In genomic region chr3:49104052-49104426, GRCh38 we compare ENCODE assay signal across 8 cellular contexts. TPM values are rescaled to one million over a fixed set of nuclear protein-coding genes. Genes with fewer than 3 reads are reported as not detected.
DNase-seq lines count a peak whose midpoint lies in the region; ATAC-seq and TF ChIP-seq lines count a peak whose summit lies in the region.

No MANE protein-coding gene starts in this region.

- H3K9me3 ChIP-seq in heart left ventricle (no peaks in the 10 kb centered on the region), breast epithelium (no peaks in the 10 kb centered on the region), mesodermal cell (ENCODE audit: control insufficient read depth, low read length) (no peaks in the 10 kb centered on the region), uterus (no peaks in the 10 kb centered on the region)

- intact Hi-C loops in heart left ventricle (cut with DNase I) (loop anchor here in 1 of 10 donors (1.0 to 2.0 kb wide), 2 partner anchors 10 to 17 kb away; partner anchors contain the start of genes QRICH1 and USP19), Right ventricle myocardium superior (cut with DNase I) (no loop called here), breast epithelium (cut with DNase I; ENCODE audit: low total_unique reads) (loop anchor here (1.0 kb wide), 1 partner anchor 16 kb away; the partner anchor contains the start of gene USP19), uterus (cut with DNase I; ENCODE audit: low total_unique reads) (no loop called here)

- peaks cover 0 to 74% (median 60%) of the 10 kb centered on the region in 9 donors for H3K36me3 ChIP-seq in heart left ventricle
- H3K36me3 ChIP-seq in breast epithelium: peaks cover 12% of the 10 kb centered on the region
- peaks cover 61% of the 10 kb centered on the region for H3K36me3 ChIP-seq in mesodermal cell (ENCODE audit: control insufficient read depth, insufficient read depth, low read length)
- H3K36me3 ChIP-seq in uterus: no peaks in the 10 kb centered on the region

- H3K27me3 ChIP-seq in heart left ventricle (no peaks in the 10 kb centered on the region), breast epithelium (no peaks in the 10 kb centered on the region), uterus (no peaks in the 10 kb centered on the region)

- 2 to 8% (median 3%) methylated on average over 8 of the region's 8 CpGs for WGBS in heart left ventricle, 4 donors
- WGBS in mesodermal cell (ENCODE audit: insufficient coverage in 2 of 2), 2 experiments: 3 to 4% methylated on average over 5 to 8 of the region's 8 CpGs

- H3K4me3 ChIP-seq in heart left ventricle: peak overlapping the region; percentile 68 to 99 (median 88)
- peak overlapping the region; percentile 78 to 98 (median 94) for H3K4me3 ChIP-seq in breast epithelium
- peak overlapping the region; percentile 82 for H3K4me3 ChIP-seq in mesodermal cell (ENCODE audit: extremely low read depth, insufficient read depth, low read length, poor library complexity, severe bottlenecking)
- peak overlapping the region; percentile 76 to 84 for H3K4me3 ChIP-seq in uterus

- TF ChIP-seq POLR2A in heart left ventricle (IDR thresholded peaks at IDR 0.05): no peak
- TF ChIP-seq POLR2A in breast epithelium (IDR thresholded peaks at IDR 0.05): no peak
- TF ChIP-seq POLR2A in uterus (IDR thresholded peaks at IDR 0.05): no peak

- H3K27ac ChIP-seq in heart left ventricle: peak overlapping the region; percentile 63 to 96 (median 88)
- peak overlapping the region; percentile 74 to 85 for H3K27ac ChIP-seq in breast epithelium
- H3K27ac ChIP-seq in mesodermal cell (ENCODE audit: low read depth, low read length, severe bottlenecking): peak overlapping the region; percentile 98
- peak overlapping the region; percentile 65 to 79 for H3K27ac ChIP-seq in uterus

- H3K4me1 ChIP-seq in heart left ventricle (peaks cover 13 to 25% (median 18%) of the 10 kb centered on the region in 12 donors), breast epithelium (peaks cover 0 to 10% of the 10 kb centered on the region in 2 donors), mesodermal cell (ENCODE audit: control insufficient read depth, insufficient read depth, low read length, poor library complexity, severe bottlenecking) (peaks cover 14% of the 10 kb centered on the region), uterus (peaks cover 0 to 5% of the 10 kb centered on the region in 2 donors)

- ATAC-seq in heart left ventricle: no peak
- ATAC-seq in Right ventricle myocardium superior (ENCODE audit: poor library complexity): no peak
- ATAC-seq in HG02678 (IDR thresholded peaks at IDR 0.05; ENCODE audit: unreplicated experiment): no peak
- ATAC-seq in HG03469 (IDR thresholded peaks at IDR 0.05; ENCODE audit: unreplicated experiment): no peak

- no peak for DNase-seq in heart left ventricle
- no peak for DNase-seq in Right ventricle myocardium superior
- DNase-seq in breast epithelium (ENCODE audit: low spot score in 2 of 2): no peak
- no peak for DNase-seq in uterus
- DNase-seq in activated gamma-delta T cell (lab: John Stamatoyannopoulos, UW): no peak

- no peak for TF ChIP-seq CTCF in heart left ventricle (IDR thresholded peaks at IDR 0.05)
- TF ChIP-seq CTCF in breast epithelium (IDR thresholded peaks at IDR 0.05): no peak
- TF ChIP-seq CTCF in uterus (IDR thresholded peaks at IDR 0.05): no peak

RNA-seq across cellular contexts. Expression of gene QARS1, which starts 0.5 kb away (rescaled TPM):
- total RNA-seq in heart left ventricle (100 to 1,000 TPM; 145 to 221 (median 194) TPM), Right ventricle myocardium superior (207 TPM), breast epithelium (100 to 1,000 TPM; 233 to 268 (median 252) TPM), uterus (100 to 1,000 TPM; 124 to 280 (median 161) TPM)
- 100 to 1,000 TPM; 177 to 197 TPM for polyA plus RNA-seq in heart left ventricle
- polyA plus RNA-seq in mesodermal cell (2013, experiment 1 of 2): 284 TPM
- 241 TPM for polyA plus RNA-seq in mesodermal cell (2013, experiment 2 of 2)

RNA-seq across cellular contexts. Expression of gene QRICH1, which starts 10.2 kb away (rescaled TPM):
- total RNA-seq in heart left ventricle (10 to 100 TPM; 44.6 to 91.6 (median 55.5) TPM), Right ventricle myocardium superior (46.2 TPM), breast epithelium (100 to 1,000 TPM in 1 of 3 donors, 10 to 100 TPM in 2; 73.1 to 115 (median 99.3) TPM), uterus (100 to 1,000 TPM in 2 of 4 donors, 10 to 100 TPM in 2; 69.0 to 140 (median 104) TPM)
- 10 to 100 TPM; 20.0 to 31.2 TPM for polyA plus RNA-seq in heart left ventricle
- 94.6 TPM for polyA plus RNA-seq in mesodermal cell (2013, experiment 1 of 2)
- 92.0 TPM for polyA plus RNA-seq in mesodermal cell (2013, experiment 2 of 2)

RNA-seq across cellular contexts. Expression of gene USP19, which starts 16.6 kb away (rescaled TPM):
- 10 to 100 TPM; 47.9 to 90.3 (median 63.1) TPM for total RNA-seq in heart left ventricle
- polyA plus RNA-seq in heart left ventricle: 10 to 100 TPM; 19.2 to 34.7 TPM
- total RNA-seq in Right ventricle myocardium superior: 55.5 TPM
- 10 to 100 TPM; 49.2 to 57.2 (median 56.2) TPM for total RNA-seq in breast epithelium
- 38.8 TPM for polyA plus RNA-seq in mesodermal cell (2013, experiment 1 of 2)
- polyA plus RNA-seq in mesodermal cell (2013, experiment 2 of 2): 33.9 TPM
- total RNA-seq in uterus: 10 to 100 TPM; 21.5 to 66.6 (median 43.6) TPM

RNA-seq across cellular contexts. Expression of gene LAMB2, which starts 28.8 kb away (rescaled TPM):
- total RNA-seq in heart left ventricle: 1,000 to 10,000 TPM in 2 of 9 donors, 100 to 1,000 TPM in 7; 488 to 1,265 (median 769) TPM
- 100 to 1,000 TPM; 290 to 836 TPM for polyA plus RNA-seq in heart left ventricle
- 568 TPM for total RNA-seq in Right ventricle myocardium superior
- 100 to 1,000 TPM; 411 to 700 (median 540) TPM for total RNA-seq in breast epithelium
- 221 TPM for polyA plus RNA-seq in mesodermal cell (2013, experiment 1 of 2)
- 188 TPM for polyA plus RNA-seq in mesodermal cell (2013, experiment 2 of 2)
- 100 to 1,000 TPM; 387 to 604 (median 509) TPM for total RNA-seq in uterus
